In the genomic region with DNA sequence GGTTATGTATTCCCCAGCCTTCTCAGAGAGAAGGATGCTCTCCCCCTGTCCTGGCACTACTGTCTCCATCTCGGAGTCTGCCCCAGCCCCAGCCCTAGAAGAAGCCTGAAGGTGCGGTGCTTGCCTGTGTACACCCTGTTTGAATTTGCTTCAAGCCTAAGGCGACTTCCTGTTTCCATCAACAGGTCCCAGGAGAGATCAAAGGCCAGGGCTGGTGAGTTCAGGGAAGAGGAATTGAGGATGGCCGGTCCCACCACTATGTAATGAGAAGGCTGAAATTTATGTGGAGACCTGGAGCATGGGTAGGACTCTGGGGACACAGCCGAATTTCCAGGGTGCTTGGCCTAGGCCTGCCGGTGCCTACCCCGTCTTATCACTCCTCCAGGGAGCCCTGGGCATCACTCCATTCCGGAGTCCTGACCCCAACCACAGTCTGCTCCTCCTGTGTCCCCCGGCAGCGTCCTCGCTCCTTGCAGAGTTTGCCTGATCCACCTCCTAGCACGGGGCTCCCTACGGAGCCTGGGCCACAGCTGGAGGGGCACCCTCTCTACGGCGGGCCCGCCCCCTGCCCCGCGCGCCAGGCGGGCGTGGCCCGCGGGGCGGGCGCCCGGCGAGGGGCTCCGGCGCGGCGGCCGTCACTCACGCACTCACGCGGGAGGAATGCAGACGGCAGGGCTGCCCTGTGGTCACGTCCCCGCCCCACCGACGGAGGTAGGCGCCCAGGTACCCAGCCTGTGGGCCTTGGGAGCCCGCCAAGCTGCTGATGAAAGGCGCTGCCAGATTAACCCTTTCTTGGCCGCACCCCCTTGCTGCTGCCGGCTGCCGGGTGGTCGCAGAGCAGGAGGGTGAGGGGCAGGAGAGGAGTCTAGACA, we compare ENCODE assay signal across 13 cellular contexts. TPM values are rescaled to one million over a fixed set of nuclear protein-coding genes. Genes with fewer than 3 reads are reported as not detected.
A peak's percentile ranks its signal among the peaks of the same experiment; 100 is the strongest.
DNase-seq lines count a peak whose midpoint lies in the region; ATAC-seq, FAIRE-seq and TF ChIP-seq lines count a peak whose summit lies in the region.
"Had no signal": no experiment of that assay in that cellular context is flagged by ENCODE, and none has a peak within 500 bp of the region (broad histone marks: within the 10 kb centered on the region; RNA-seq: fewer than 3 reads in every experiment).

No MANE protein-coding gene starts in this region.

- no peaks in the 10 kb centered on the region for H3K9me3 ChIP-seq in A549
- H3K9me3 ChIP-seq in GM23248 (ENCODE audit: low read depth): no peaks in the 10 kb centered on the region
- no peaks in the 10 kb centered on the region for H3K9me3 ChIP-seq in SJCRH30 (replicated peaks)
- no peaks in the 10 kb centered on the region for H3K9me3 ChIP-seq in gastrocnemius medialis

- DNase-seq in A549 (ENCODE audit: low read depth in 1 of 2, low spot score in 1 of 2) (peak in 1 of 2 experiments; percentile 43), GM23248 (peak; percentile 40), SJCRH30 (peak in 1 of 2 experiments; percentile 18), iPS-NIHi7 (ENCODE audit: extremely low spot score) (peak; percentile 44), T-helper 9 cell (no peak), NCI-H1694 (lab: John Stamatoyannopoulos, UW) (no peak), gastrocnemius medialis (no peak)
- DNase-seq: activated CD4-positive, alpha-beta T cell treated with anti-CD3 and anti-CD28 coated beads, Interleukin-2, amount 10 ng/mL, durations not matched to agents 7 days and 5 days; left colon; NCI-H187 treated with DMSO at 0.1 percent for 48 hours; Right ventricle myocardium superior had no signal

- H3K27ac ChIP-seq in A549: peak overlapping the region in 1 of 2 experiments; percentile 70; a peak in 3 of 6 replicates
- no peak overlapping the region for H3K27ac ChIP-seq in GM23248
- H3K27ac ChIP-seq in SJCRH30: no peak overlapping the region
- no peak overlapping the region for H3K27ac ChIP-seq in gastrocnemius medialis

- H3K4me2 ChIP-seq in A549 (peak overlapping the region; percentile 66), GM23248 (ENCODE audit: unreplicated experiment) (no peak overlapping the region)

- TF ChIP-seq POLR2A in A549 (IDR thresholded peaks at IDR 0.05; ENCODE audit: low read length) (no peak), gastrocnemius medialis (IDR thresholded peaks at IDR 0.05) (no peak)

- H4K20me1 ChIP-seq in GM23248 (ENCODE audit: insufficient read depth): no peaks in the 10 kb centered on the region

- no peak for FAIRE-seq in A549 (lab: Jason Lieb, UNC)

- no peak for TF ChIP-seq RAD21 in A549 (conservative IDR thresholded peaks at IDR 0.05 in 1 of 2, IDR thresholded peaks at IDR 0.05 in 1 of 2)

- H3K36me3 ChIP-seq in GM23248 (ENCODE audit: low read depth): no peaks in the 10 kb centered on the region
- H3K36me3 ChIP-seq in SJCRH30: no peaks in the 10 kb centered on the region
- no peaks in the 10 kb centered on the region for H3K36me3 ChIP-seq in gastrocnemius medialis

- H2AFZ ChIP-seq in GM23248: no peak overlapping the region

- H3K27me3 ChIP-seq in GM23248 (replicated peaks; ENCODE audit: insufficient read depth) (peaks cover 37% of the 10 kb centered on the region), SJCRH30 (peaks cover 48% of the 10 kb centered on the region), gastrocnemius medialis (peaks cover 32 to 48% (median 38%) of the 10 kb centered on the region in 3 donors)

- TF ChIP-seq EP300 in A549 (IDR thresholded peaks at IDR 0.05): no peak

- no peak overlapping the region for H3K9ac ChIP-seq in GM23248

- no peaks in the 10 kb centered on the region for H3K79me2 ChIP-seq in GM23248 (ENCODE audit: insufficient read depth)

- in situ Hi-C loops in GM23248 (cut with MboI) (no loop called here), gastrocnemius medialis (cut with MboI; ENCODE audit: low sequenced_read_pairs in 4 of 4) (no loop called here)

- H3K9me2 ChIP-seq in GM23248 (ENCODE audit: insufficient read depth): no peaks in the 10 kb centered on the region

- WGBS in A549 (ENCODE audit: missing lambda C conversion rate): 40% methylated on average over 19 of the region's 47 CpGs
- 13 to 23% methylated on average over 20 to 42 of the region's 47 CpGs for WGBS in GM23248 (ENCODE audit: low coverage in 1 of 2, low lambda C conversion rate in 2 of 2, missing lambda C conversion rate in 2 of 2), 2 experiments

- ATAC-seq in A549 (peak; percentile 11 to 26; a peak in 5 of 6 replicates), GM21737 (IDR thresholded peaks at IDR 0.05; ENCODE audit: unreplicated experiment) (no peak), gastrocnemius medialis (no peak)
- ATAC-seq: left colon had no signal

- CTCF ChIA-PET in A549 (lab: Yijun Ruan, JAX): interaction anchor here (0.6 to 62.1 kb wide), 11 partner anchors 8 to 1004 kb away, joined by 3 to 2613 read pairs (median 5); partner anchors contain the start of genes DLX3 and DLX4

- POLR2A ChIA-PET in A549 (lab: Yijun Ruan, JAX): no interaction called here

- no peaks in the 10 kb centered on the region for H3F3A ChIP-seq in GM23248 (ENCODE audit: insufficient read depth)

- H3K4me3 ChIP-seq in A549 (peak overlapping the region; percentile 28; the same call in 2 of the 3 replicates), GM23248 (no peak overlapping the region), SJCRH30 (peak overlapping the region; percentile 47), gastrocnemius medialis (no peak overlapping the region)

- H3K4me1 ChIP-seq in A549 (peaks cover 13% of the 10 kb centered on the region), GM23248 (ENCODE audit: insufficient read depth) (no peaks in the 10 kb centered on the region), SJCRH30 (peaks cover 6% of the 10 kb centered on the region; the same call in 1 of the 2 replicates), gastrocnemius medialis (no peaks in the 10 kb centered on the region)

- intact Hi-C loops in gastrocnemius medialis (cut with DNase I; ENCODE audit: low total_unique reads): no loop called here

- no peak for TF ChIP-seq CTCF in A549 (IDR thresholded peaks at IDR 0.05)
- TF ChIP-seq CTCF in gastrocnemius medialis (IDR thresholded peaks at IDR 0.05 in 4 of 5, conservative IDR thresholded peaks at IDR 0.05 in 1 of 5): no peak

TF ChIP-seq in A549, 52 proteins besides CTCF, POLR2A, EP300 and RAD21:
- TF ChIP-seq JUN (IDR thresholded peaks at IDR 0.05) (no peak), RNF2 (IDR thresholded peaks at IDR 0.05; ENCODE audit: borderline replicate concordance, low read depth) (no peak), ZSCAN20 (CRISPR knock-in tag; IDR thresholded peaks at IDR 0.05) (no peak), ELK1 (IDR thresholded peaks at IDR 0.05; ENCODE audit: low read depth, low read length) (no peak), ESRRA (IDR thresholded peaks at IDR 0.05; ENCODE audit: borderline replicate concordance, low read length) (no peak), MAFK (IDR thresholded peaks at IDR 0.05; ENCODE audit: partially characterized antibody) (no peak), CHD4 (IDR thresholded peaks at IDR 0.05; ENCODE audit: borderline replicate concordance) (no peak), FOSB (CRISPR knock-in tag; IDR thresholded peaks at IDR 0.05) (no peak), JUNB (IDR thresholded peaks at IDR 0.05) (no peak), ZC3H11A (IDR thresholded peaks at IDR 0.05) (no peak), HDAC2 (IDR thresholded peaks at IDR 0.05) (no peak), HEYL (CRISPR knock-in tag; IDR thresholded peaks at IDR 0.05) (no peak)
- TF ChIP-seq, protein P1, sequence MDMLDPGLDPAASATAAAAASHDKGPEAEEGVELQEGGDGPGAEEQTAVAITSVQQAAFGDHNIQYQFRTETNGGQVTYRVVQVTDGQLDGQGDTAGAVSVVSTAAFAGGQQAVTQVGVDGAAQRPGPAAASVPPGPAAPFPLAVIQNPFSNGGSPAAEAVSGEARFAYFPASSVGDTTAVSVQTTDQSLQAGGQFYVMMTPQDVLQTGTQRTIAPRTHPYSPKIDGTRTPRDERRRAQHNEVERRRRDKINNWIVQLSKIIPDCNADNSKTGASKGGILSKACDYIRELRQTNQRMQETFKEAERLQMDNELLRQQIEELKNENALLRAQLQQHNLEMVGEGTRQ (IDR thresholded peaks at IDR 0.05): no peak
- TF ChIP-seq, protein P2, sequence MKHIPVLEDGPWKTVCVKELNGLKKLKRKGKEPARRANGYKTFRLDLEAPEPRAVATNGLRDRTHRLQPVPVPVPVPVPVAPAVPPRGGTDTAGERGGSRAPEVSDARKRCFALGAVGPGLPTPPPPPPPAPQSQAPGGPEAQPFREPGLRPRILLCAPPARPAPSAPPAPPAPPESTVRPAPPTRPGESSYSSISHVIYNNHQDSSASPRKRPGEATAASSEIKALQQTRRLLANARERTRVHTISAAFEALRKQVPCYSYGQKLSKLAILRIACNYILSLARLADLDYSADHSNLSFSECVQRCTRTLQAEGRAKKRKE (CRISPR knock-in tag; IDR thresholded peaks at IDR 0.05; ENCODE audit: low read depth): no peak

RNA-seq across cellular contexts. Expression of gene TAC4, which starts 53.8 kb away (rescaled TPM):
- polyA plus RNA-seq in A549 (2011; rRNA removed) (not detected in 2 replicates), A549 (2017; fragmentation: RNase III; extraction: RNeasy Plus Mini Kit Qiagen cat#74134 plus additional on column Dnase treatment) (not detected in 3 replicates), GM23248 (2016; fragmentation: Nextera tagmentation; extraction: Ambion mirVana) (not detected in 2 replicates)
- polyA plus RNA-seq in A549 (2012; cell fraction: cytosol; rRNA removed): not detected in 2 replicates
- polyA plus RNA-seq in A549 (2012; cell fraction: nucleus; rRNA removed): not detected in 2 replicates
- not detected in 2 replicates for polyA minus RNA-seq in A549 (2011; rRNA and poly(A)+ RNA removed)
- total RNA-seq in GM23248 (2014; rRNA removed; shearing (Covaris generic)): not detected in 2 replicates
- total RNA-seq in SJCRH30 (2014; rRNA removed; shearing (Covaris generic)): not detected in 2 replicates
- not detected for total RNA-seq in gastrocnemius medialis
- total RNA-seq: activated CD4-positive, alpha-beta T cell treated with anti-CD3 and anti-CD28 coated beads, Interleukin-2, amount 10 ng/mL, durations not matched to agents 7 days and 5 days; activated naive CD4-positive, alpha-beta T cell treated with anti-CD3 and anti-CD28 coated beads, Interleukin-2, amount 50 U/mL, for 72 hours; left colon; Right ventricle myocardium superior had no signal

Comparison
In these comparisons a context has a peak if more than half of its experiments do, and no peak if none do; other contexts are left out.
1. ATAC-seq: peak in A549 (2 of 2); none in GM21737 (single experiment) and gastrocnemius medialis (0 of 2).
2. DNase-seq: peak in GM23248 (single experiment) and iPS-NIHi7 (single experiment); none in T-helper 9 cell (single experiment), NCI-H1694 (single experiment) and gastrocnemius medialis (0 of 2).
3. H3K4me3 ChIP-seq: peak in A549 (single experiment) and SJCRH30 (single experiment); none in GM23248 (single experiment) and gastrocnemius medialis (0 of 4).